6 cellular contexts compared by ENCODE assay signal in the genomic region with DNA sequence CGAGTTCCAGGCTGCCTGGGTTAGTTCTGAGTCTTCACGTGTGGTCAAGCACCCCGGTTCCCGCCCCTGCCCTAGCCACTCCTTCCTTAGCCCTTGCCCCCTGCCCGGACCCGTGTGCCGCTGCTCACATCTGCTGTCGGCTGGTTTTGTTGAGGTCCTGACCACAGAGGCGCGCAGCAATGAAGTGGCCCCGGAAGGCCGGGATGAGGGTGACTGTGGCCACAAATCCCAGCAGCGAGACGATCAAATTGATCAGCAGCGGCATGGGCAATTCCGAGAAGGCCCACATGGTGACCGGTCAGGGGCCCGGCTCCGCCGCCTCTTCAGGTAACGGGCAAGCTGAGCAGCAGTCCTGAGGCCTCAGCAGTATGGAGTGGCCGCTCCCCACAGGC. TPM values are rescaled to one million over a fixed set of nuclear protein-coding genes. Genes with fewer than 3 reads are reported as not detected.
A peak's percentile ranks its signal among the peaks of the same experiment; 100 is the strongest.
DNase-seq lines count a peak whose midpoint lies in the region; ATAC-seq lines count a peak whose summit lies in the region.

No MANE protein-coding gene starts in this region.

- ATAC-seq in GM18502 (IDR thresholded peaks at IDR 0.05; ENCODE audit: poor library complexity, unreplicated experiment) (peak; percentile 18), HG03045 (IDR thresholded peaks at IDR 0.05; ENCODE audit: unreplicated experiment) (peak; percentile 22)

- H3K27ac ChIP-seq in adipose tissue (ENCODE audit: low read depth, low read length) = peak overlapping the region; percentile 21

- DNase-seq in myocyte (ENCODE audit: low read depth) (peak; percentile 46), 8988T (no peak), NCI-H2171 treated with DMSO at 0.1 percent for 48 hours (lab: John Stamatoyannopoulos, UW) (no peak)

- 0% methylated on average over 22 of the region's 22 CpGs for WGBS in adipose tissue, 3 donors

RNA-seq across cellular contexts. Expression of a gene that starts 0.3 kb away (rescaled TPM):
- 10 to 100 TPM; 20.0 to 28.9 (median 24.0) TPM for polyA plus RNA-seq in adipose tissue
- total RNA-seq in myocyte = 24.5 and 25.5 TPM in 2 replicates
- 45.1 TPM for polyA plus RNA-seq in myocyte (2012)

RNA-seq across cellular contexts. Expression of a gene that starts 5.8 kb away (rescaled TPM):
- 1 to 10 TPM; 3.1 to 6.7 (median 5.2) TPM for polyA plus RNA-seq in adipose tissue
- 19.3 and 19.7 TPM in 2 replicates for total RNA-seq in myocyte
- polyA plus RNA-seq in myocyte (2012) = 14.0 TPM

RNA-seq across cellular contexts. Expression of a gene that starts 16.7 kb away (rescaled TPM):
- 10 to 100 TPM; 13.7 to 23.3 (median 14.7) TPM for polyA plus RNA-seq in adipose tissue
- 4.1 and 10.3 TPM in 2 replicates for total RNA-seq in myocyte
- 31.7 TPM for polyA plus RNA-seq in myocyte (2012)

RNA-seq across cellular contexts. Expression of a gene that starts 20.0 kb away (rescaled TPM):
- polyA plus RNA-seq in adipose tissue = 10 to 100 TPM in 1 of 3 donors, 1 to 10 TPM in 2; 9.1 to 15.4 (median 9.7) TPM
- 12.9 and 16.7 TPM in 2 replicates for total RNA-seq in myocyte
- 16.1 TPM for polyA plus RNA-seq in myocyte (2012)

RNA-seq across cellular contexts. Expression of a gene that starts 33.7 kb away (rescaled TPM):
- 10 to 100 TPM; 20.5 to 35.2 (median 30.7) TPM for polyA plus RNA-seq in adipose tissue
- 21.2 and 22.0 TPM in 2 replicates for total RNA-seq in myocyte
- polyA plus RNA-seq in myocyte (2012) = 43.4 TPM
